28 cellular contexts compared by ENCODE assay signal in genomic region chr5:81517462-81517861, GRCh38.
A peak's percentile ranks its signal among the peaks of the same experiment; 100 is the strongest.
DNase-seq lines count a peak whose midpoint lies in the region; ATAC-seq, FAIRE-seq and TF ChIP-seq lines count a peak whose summit lies in the region.
"Had no signal": no experiment of that assay in that cellular context is flagged by ENCODE, and none has a peak within 500 bp of the region (broad histone marks: within the 10 kb centered on the region; RNA-seq: fewer than 3 reads in every experiment).

No MANE protein-coding gene starts in this region.

- H3K18ac ChIP-seq in mesenchymal stem cell (ENCODE audit: low read depth in 1 of 2, low read length in 2 of 2): no peak overlapping the region

- TF ChIP-seq POLR2A in NB4 (IDR thresholded peaks at IDR 0.05; ENCODE audit: extremely low read depth, insufficient read length): no peak

- H2BK15ac ChIP-seq in mesenchymal stem cell (ENCODE audit: low read depth, poor library complexity, severe bottlenecking): no peak overlapping the region

- H3K14ac ChIP-seq in mesenchymal stem cell (ENCODE audit: low read length in 2 of 2): no peak overlapping the region

- H3K9me3 ChIP-seq in mesenchymal stem cell (ENCODE audit: control insufficient read depth, low read length): no peaks in the 10 kb centered on the region
- H3K9me3 ChIP-seq: left lung, MG63, upper lobe of right lung had no signal

- FAIRE-seq in endometrium (lab: Jason Lieb, UNC): peak; percentile 72
- FAIRE-seq: H1 had no signal

- no peaks in the 10 kb centered on the region for H3K36me3 ChIP-seq in mesenchymal stem cell (ENCODE audit: control insufficient read depth in 1 of 2, insufficient read depth in 2 of 2, low read depth in 1 of 2, low read length in 2 of 2)
- H3K36me3 ChIP-seq: left lung, MG63, upper lobe of right lung had no signal

- H3K4ac ChIP-seq in mesenchymal stem cell (ENCODE audit: low read depth in 1 of 2, low read length in 2 of 2): no peak overlapping the region

- no peaks in the 10 kb centered on the region for H3K79me1 ChIP-seq in mesenchymal stem cell (replicated peaks; ENCODE audit: low read length, poor library complexity, severe bottlenecking)

- H3K27ac ChIP-seq in mesenchymal stem cell (ENCODE audit: low read length, poor library complexity, severe bottlenecking): no peak overlapping the region
- H3K27ac ChIP-seq: left lung, SK-N-MC, upper lobe of right lung had no signal

- H4K91ac ChIP-seq in mesenchymal stem cell (ENCODE audit: low read length): no peak overlapping the region

- H3K4me3 ChIP-seq in NB4 (ENCODE audit: low read depth, low read length) (no peak overlapping the region), mesenchymal stem cell (ENCODE audit: insufficient read depth in 1 of 2, low read depth in 1 of 2, low read length in 2 of 2) (no peak overlapping the region)
- H3K4me3 ChIP-seq: left lung, MG63, SK-N-MC, upper lobe of right lung had no signal

- H3K9ac ChIP-seq in mesenchymal stem cell (ENCODE audit: low read length): no peak overlapping the region

- no peak overlapping the region for H2AFZ ChIP-seq in mesenchymal stem cell (ENCODE audit: low read depth, low read length)

- no peaks in the 10 kb centered on the region for H3K27me3 ChIP-seq in mesenchymal stem cell (ENCODE audit: control insufficient read depth in 1 of 2, insufficient read depth in 1 of 2, low read length in 2 of 2)
- H3K27me3 ChIP-seq: left lung, MG63, upper lobe of right lung had no signal

- H3K4me1 ChIP-seq in mesenchymal stem cell (ENCODE audit: control insufficient read depth, insufficient read depth, low read depth, low read length): no peaks in the 10 kb centered on the region
- H3K4me1 ChIP-seq: left lung, upper lobe of right lung had no signal

- no peak overlapping the region for H2BK120ac ChIP-seq in mesenchymal stem cell (ENCODE audit: low read depth, low read length)

- no peak overlapping the region for H2AK5ac ChIP-seq in mesenchymal stem cell (ENCODE audit: low read length, severe bottlenecking)

- DNase-seq in GF-D8 (lab: John Stamatoyannopoulos, UW) (peak; percentile 1), NB4 (ENCODE audit: low read depth) (peak; percentile 29), mesenchymal stem cell (peak; percentile 37), HuH-7 (ENCODE audit: low spot score) (no peak)
- no peak for DNase-seq in effector CD8-positive, alpha-beta T cell (lab: John Stamatoyannopoulos, UW)
- DNase-seq in effector CD4-positive, alpha-beta T cell: no peak
- DNase-seq: activated CD4-positive, alpha-beta T cell treated with anti-CD3 and anti-CD28 coated beads for 1 hour; activated CD8-positive, alpha-beta T cell treated with anti-CD3 and anti-CD28 coated beads, Interleukin-2, amount 10 ng/mL, durations not matched to agents 7 days and 5 days; activated effector memory CD4-positive, alpha-beta T cell treated with Interleukin-2 at 50 U/mL for 16 hours; activated T-cell treated with anti-CD3 and anti-CD28 coated beads for 4 hours; CD4-positive, alpha-beta memory T cell; cortex of kidney; DMS53; foreskin melanocyte; hypothalamus; left lung; MG63; naive B cell; NCI-H510A; nucleus accumbens; stimulated activated CD4-positive, alpha-beta T cell treated with anti-CD3 and anti-CD28 coated beads, Interleukin-1b, Interleukin-23, amount 100 ng/mL, for 48 hours; substantia nigra; upper lobe of right lung had no signal

- no peak overlapping the region for H2BK5ac ChIP-seq in mesenchymal stem cell (ENCODE audit: low read depth, low read length, poor library complexity, severe bottlenecking)

- no peak overlapping the region for H3K23ac ChIP-seq in mesenchymal stem cell (ENCODE audit: low read length in 2 of 2)

- H3K4me2 ChIP-seq in mesenchymal stem cell (ENCODE audit: low read length, poor library complexity, severe bottlenecking): no peak overlapping the region

- no peak overlapping the region for H2BK12ac ChIP-seq in mesenchymal stem cell (ENCODE audit: low read length in 2 of 2)

- TF ChIP-seq CTCF in NB4 (IDR thresholded peaks at IDR 0.05; ENCODE audit: low read depth, low read length): no peak

- no peak for ATAC-seq in GM21619 (IDR thresholded peaks at IDR 0.05; ENCODE audit: unreplicated experiment)
- ATAC-seq: activated CD8-positive, alpha-beta T cell treated with anti-CD3 and anti-CD28 coated beads, Interleukin-2, amount 10 ng/mL, durations not matched to agents 7 days and 5 days; left lung; stimulated activated effector memory CD8-positive, alpha-beta T cell treated with anti-CD3 and anti-CD28 coated beads, Interleukin-12 subunit alpha, Interleukin-12 subunit beta, amount 100 ng/mL, for 72 hours; upper lobe of right lung had no signal

- H4K8ac ChIP-seq in mesenchymal stem cell (ENCODE audit: low read length): no peak overlapping the region

Comparison
In these comparisons a context has a peak if more than half of its experiments do, and no peak if none do; other contexts are left out.
1. DNase-seq: peak in GF-D8 (single experiment), NB4 (single experiment) and mesenchymal stem cell (single experiment); none in effector CD8-positive, alpha-beta T cell (single experiment), HuH-7 (single experiment) and effector CD4-positive, alpha-beta T cell (single experiment).